13 cellular contexts compared by ENCODE assay signal in genomic region chr16:68128577-68129305, GRCh38. TPM values are rescaled to one million over a fixed set of nuclear protein-coding genes. Genes with fewer than 3 reads are reported as not detected.
DNase-seq lines count a peak whose midpoint lies in the region; ATAC-seq and TF ChIP-seq lines count a peak whose summit lies in the region.
"Had no signal": no experiment of that assay in that cellular context is flagged by ENCODE, and none has a peak within 500 bp of the region (broad histone marks: within the 10 kb centered on the region; RNA-seq: fewer than 3 reads in every experiment).

No MANE protein-coding gene starts in this region.

- CTCF ChIA-PET in activated CD4-positive, alpha-beta memory T cell treated with anti-CD3 and anti-CD28 coated beads for 36 hours (lab: Charles Lee), result interaction anchor here (0.6 to 2.8 kb wide), 4 partner anchors 12 to 268 kb away, joined by 3 to 11 read pairs (median 4); no protein-coding TSS in a partner anchor
- CTCF ChIA-PET in activated CD4-positive, alpha-beta memory T cell treated with anti-CD3 and anti-CD28 coated beads, Interleukin-2, amount 10 ng/mL, durations not matched to agents 7 days and 5 days (lab: Charles Lee), result interaction anchor here (2.0 kb wide), 1 partner anchor 10 kb away, joined by 7 read pairs; no protein-coding TSS in a partner anchor

- H3K4me3 Mint-ChIP-seq in activated CD4-positive, alpha-beta memory T cell treated with anti-CD3 and anti-CD28 coated beads for 36 hours, result no peak overlapping the region
- H3K4me3 Mint-ChIP-seq in activated CD4-positive, alpha-beta memory T cell treated with anti-CD3 and anti-CD28 coated beads, Interleukin-2, amount 10 ng/mL, durations not matched to agents 7 days and 5 days, result no peak overlapping the region

- POLR2A ChIA-PET in activated CD4-positive, alpha-beta memory T cell treated with anti-CD3 and anti-CD28 coated beads for 36 hours (lab: Charles Lee), result no interaction called here
- POLR2A ChIA-PET in activated CD4-positive, alpha-beta memory T cell treated with anti-CD3 and anti-CD28 coated beads, Interleukin-2, amount 10 ng/mL, durations not matched to agents 7 days and 5 days (lab: Charles Lee), result interaction anchor here (1.2 kb wide), 2 partner anchors 12 to 20 kb away, joined by 4 read pairs; no protein-coding TSS in a partner anchor

- no peak for ATAC-seq in body of pancreas
- no peak for ATAC-seq in GM21390 (IDR thresholded peaks at IDR 0.05; ENCODE audit: unreplicated experiment)
- no peak for ATAC-seq in HG03521 (IDR thresholded peaks at IDR 0.05; ENCODE audit: unreplicated experiment)

- H3K4me1 ChIP-seq in thyroid gland (peaks cover 24 to 31% of the 10 kb centered on the region in 2 donors), body of pancreas (no peaks in the 10 kb centered on the region)
- H3K4me1 ChIP-seq: breast epithelium, SJSA1 had no signal

- peaks cover 16% of the 10 kb centered on the region for H3K36me3 Mint-ChIP-seq in activated CD4-positive, alpha-beta memory T cell treated with anti-CD3 and anti-CD28 coated beads for 36 hours
- H3K36me3 Mint-ChIP-seq in activated CD4-positive, alpha-beta memory T cell treated with anti-CD3 and anti-CD28 coated beads, Interleukin-2, amount 10 ng/mL, durations not matched to agents 7 days and 5 days (ENCODE audit: low read depth), result peaks cover 63% of the 10 kb centered on the region

- in situ Hi-C loops in astrocyte of the spinal cord (cut with HindIII; ENCODE audit: low sequenced_read_pairs), result no loop called here

- H3K27me3 ChIP-seq in thyroid gland (no peaks in the 10 kb centered on the region), body of pancreas (no peaks in the 10 kb centered on the region)
- H3K27me3 ChIP-seq: breast epithelium, SJSA1 had no signal

- TF ChIP-seq CTCF in astrocyte of the spinal cord (IDR thresholded peaks at IDR 0.05; ENCODE audit: low read depth, low read length), result no peak
- no peak for TF ChIP-seq CTCF in thyroid gland (IDR thresholded peaks at IDR 0.05)
- no peak for TF ChIP-seq CTCF in body of pancreas (IDR thresholded peaks at IDR 0.05)

- peak in 1 of 2 donors; percentile 8 for TF ChIP-seq POLR2A in thyroid gland (IDR thresholded peaks at IDR 0.05)
- TF ChIP-seq POLR2A in body of pancreas (IDR thresholded peaks at IDR 0.05), result no peak

- H3K9me3 ChIP-seq in thyroid gland, result no peaks in the 10 kb centered on the region
- no peaks in the 10 kb centered on the region for H3K9me3 ChIP-seq in body of pancreas
- H3K9me3 ChIP-seq: A549, breast epithelium, SJSA1 had no signal

- H3K27ac Mint-ChIP-seq in activated CD4-positive, alpha-beta memory T cell treated with anti-CD3 and anti-CD28 coated beads for 36 hours, result peak overlapping the region; percentile 33
- H3K27ac Mint-ChIP-seq in activated CD4-positive, alpha-beta memory T cell treated with anti-CD3 and anti-CD28 coated beads, Interleukin-2, amount 10 ng/mL, durations not matched to agents 7 days and 5 days, result no peak overlapping the region

- intact Hi-C loops in activated CD4-positive, alpha-beta memory T cell treated with anti-CD3 and anti-CD28 coated beads for 36 hours (cut with micrococcal nuclease), result no loop called here
- intact Hi-C loops in thyroid gland (cut with DNase I) (no loop called here), body of pancreas (cut with DNase I) (no loop called here)

- peaks cover 56% of the 10 kb centered on the region for H3K4me1 Mint-ChIP-seq in activated CD4-positive, alpha-beta memory T cell treated with anti-CD3 and anti-CD28 coated beads for 36 hours (ENCODE audit: low read depth)
- H3K4me1 Mint-ChIP-seq in activated CD4-positive, alpha-beta memory T cell treated with anti-CD3 and anti-CD28 coated beads, Interleukin-2, amount 10 ng/mL, durations not matched to agents 7 days and 5 days, result peaks cover 42% of the 10 kb centered on the region

- no peaks in the 10 kb centered on the region for H3K9me3 Mint-ChIP-seq in activated CD4-positive, alpha-beta memory T cell treated with anti-CD3 and anti-CD28 coated beads for 36 hours
- H3K9me3 Mint-ChIP-seq in activated CD4-positive, alpha-beta memory T cell treated with anti-CD3 and anti-CD28 coated beads, Interleukin-2, amount 10 ng/mL, durations not matched to agents 7 days and 5 days, result no peaks in the 10 kb centered on the region

- H3K27ac ChIP-seq in thyroid gland (peak overlapping the region; percentile 68 to 87 (median 84)), body of pancreas (no peak overlapping the region)
- H3K27ac ChIP-seq: A549, breast epithelium, SJSA1 had no signal

- no peaks in the 10 kb centered on the region for H3K27me3 Mint-ChIP-seq in activated CD4-positive, alpha-beta memory T cell treated with anti-CD3 and anti-CD28 coated beads for 36 hours
- H3K27me3 Mint-ChIP-seq in activated CD4-positive, alpha-beta memory T cell treated with anti-CD3 and anti-CD28 coated beads, Interleukin-2, amount 10 ng/mL, durations not matched to agents 7 days and 5 days, result no peaks in the 10 kb centered on the region

- H3K36me3 ChIP-seq in thyroid gland (no peaks in the 10 kb centered on the region), body of pancreas (replicated peaks in 1 of 2; ENCODE audit: insufficient read depth in 1 of 2, low read depth in 2 of 2) (no peaks in the 10 kb centered on the region)
- H3K36me3 ChIP-seq: breast epithelium had no signal

- WGBS in thyroid gland, 2 donors, result 42 to 47% methylated on average over 6 of the region's 6 CpGs
- 60 to 68% methylated on average over 6 of the region's 6 CpGs for WGBS in body of pancreas, 2 donors

- H3K4me3 ChIP-seq in astrocyte of the spinal cord (ENCODE audit: low read depth, low read length) (no peak overlapping the region), thyroid gland (replicated peaks in 1 of 3) (no peak overlapping the region), body of pancreas (no peak overlapping the region)
- H3K4me3 ChIP-seq: A549, breast epithelium, SJSA1 had no signal

- DNase-seq in activated CD4-positive, alpha-beta memory T cell treated with anti-CD3 and anti-CD28 coated beads for 36 hours, result no peak
- no peak for DNase-seq in activated CD4-positive, alpha-beta memory T cell treated with anti-CD3 and anti-CD28 coated beads, Interleukin-2, amount 10 ng/mL, durations not matched to agents 7 days and 5 days
- peak; percentile 49 for DNase-seq in astrocyte of the spinal cord (ENCODE audit: low read depth, low spot score)
- peak; percentile 55 for DNase-seq in left kidney (ENCODE audit: low read depth, low spot score)
- peak; percentile 72 to 75 for DNase-seq in thyroid gland
- DNase-seq in body of pancreas, result no peak
- DNase-seq: NCI-H2171; stimulated activated CD4-positive, alpha-beta T cell treated with anti-CD3 and anti-CD28 coated beads, Interleukin-2, amount 100 ng/mL, for 48 hours had no signal

RNA-seq across cellular contexts. Expression of gene NFATC3, which starts 43.6 kb away (rescaled TPM):
- total RNA-seq in activated CD4-positive, alpha-beta memory T cell treated with anti-CD3 and anti-CD28 coated beads for 36 hours, result 10 to 100 TPM; 83.4 to 85.2 TPM
- total RNA-seq in activated CD4-positive, alpha-beta memory T cell treated with anti-CD3 and anti-CD28 coated beads, Interleukin-2, amount 10 ng/mL, durations not matched to agents 7 days and 5 days, result 100 to 1,000 TPM; 208 to 209 TPM
- total RNA-seq in thyroid gland (100 to 1,000 TPM in 1 of 4 donors, 10 to 100 TPM in 3; 67.7 to 107 (median 71.7) TPM), body of pancreas (10 to 100 TPM; 15.5 to 19.5 TPM)

Comparison
In these comparisons a context has a peak if more than half of its experiments do, and no peak if none do; other contexts are left out.
1. DNase-seq: peak in astrocyte of the spinal cord (single experiment), left kidney (single experiment) and thyroid gland (2 of 2); none in activated CD4-positive, alpha-beta memory T cell treated with anti-CD3 and anti-CD28 coated beads for 36 hours (single experiment), activated CD4-positive, alpha-beta memory T cell treated with anti-CD3 and anti-CD28 coated beads, Interleukin-2, amount 10 ng/mL, durations not matched to agents 7 days and 5 days (single experiment) and body of pancreas (0 of 4).
2. H3K27ac ChIP-seq: peak in thyroid gland (3 of 3); none in body of pancreas (0 of 4).